In the genomic region with DNA sequence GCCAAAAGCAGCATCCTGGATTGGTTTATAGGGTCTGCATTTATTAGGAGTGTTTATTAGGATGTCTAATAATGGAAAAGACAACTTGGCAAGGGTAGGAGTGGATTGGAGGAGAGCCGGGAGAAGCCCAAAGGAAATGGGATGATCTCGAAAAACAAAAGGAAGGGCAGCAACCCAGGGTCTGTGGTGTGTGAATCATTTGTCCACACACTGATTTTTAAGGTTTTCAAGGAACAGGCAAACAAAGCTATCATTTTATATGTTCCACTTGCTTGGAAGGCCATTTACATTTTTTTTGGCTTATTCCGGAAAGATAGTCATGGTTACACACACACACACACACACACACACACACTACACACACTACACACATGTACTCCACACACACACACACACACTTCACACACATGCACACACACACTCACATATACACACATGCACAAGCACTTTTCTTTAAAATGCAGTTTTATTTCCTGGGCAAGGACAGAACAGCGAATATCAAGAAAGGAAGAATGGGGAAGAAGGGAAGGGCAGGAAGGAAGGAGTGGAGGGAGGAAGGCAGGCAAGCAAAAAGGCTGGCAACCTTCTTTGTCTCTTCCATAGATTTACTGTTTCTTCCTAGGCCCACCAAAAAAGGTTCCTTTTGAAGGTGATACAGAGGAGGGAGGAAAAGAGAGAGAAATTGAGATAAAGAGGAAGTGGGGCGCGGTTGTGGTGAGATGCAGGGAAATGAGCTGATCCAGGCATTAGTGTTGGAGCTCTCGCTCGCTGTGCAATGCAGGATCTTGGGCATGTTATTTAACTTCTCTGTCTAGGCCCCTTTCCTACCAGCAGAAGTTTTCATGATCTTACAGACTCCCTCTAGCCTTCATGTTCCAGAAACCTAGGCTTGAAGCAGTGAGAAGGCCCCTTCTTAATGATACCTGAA, we compare ENCODE assay signal across 8 cellular contexts.
DNase-seq lines count a peak whose midpoint lies in the region; ATAC-seq, FAIRE-seq and TF ChIP-seq lines count a peak whose summit lies in the region.

No MANE protein-coding gene starts in this region.

- TF ChIP-seq CTCF in astrocyte (IDR thresholded peaks at IDR 0.05; ENCODE audit: insufficient read depth, low read depth, low read length), result no peak
- no peak for TF ChIP-seq CTCF in suprapubic skin (IDR thresholded peaks at IDR 0.05)
- no peak for TF ChIP-seq CTCF in chondrocyte (IDR thresholded peaks at IDR 0.05)

- H3K9ac ChIP-seq in astrocyte (ENCODE audit: low read length), result no peak overlapping the region

- no peaks in the 10 kb centered on the region for H4K20me1 ChIP-seq in astrocyte (ENCODE audit: insufficient read depth, low read length)

- no peak for DNase-seq in CD4-positive, alpha-beta memory T cell
- DNase-seq in astrocyte (ENCODE audit: low read depth) (no peak), suprapubic skin (ENCODE audit: low spot score in 2 of 2) (no peak), HEK293T (ENCODE audit: extremely low spot score) (no peak), NCI-H1694 (lab: John Stamatoyannopoulos, UW) (no peak), chondrocyte (ENCODE audit: low spot score) (no peak)

- intact Hi-C loops in CD4-positive, alpha-beta memory T cell (cut with micrococcal nuclease), result no loop called here

- peak overlapping the region in 3 of 7 donors; percentile 19 to 23 (median 22) for H3K27ac Mint-ChIP-seq in CD4-positive, alpha-beta memory T cell
- peak overlapping the region in 2 of 3 donors; percentile 1 to 67 for H3K27ac Mint-ChIP-seq in IgD-negative memory B cell
- no peak overlapping the region for H3K27ac Mint-ChIP-seq in astrocyte (ENCODE audit: unreplicated experiment)
- no peak overlapping the region for H3K27ac Mint-ChIP-seq in chondrocyte (ENCODE audit: unreplicated experiment)

- POLR2A ChIA-PET in CD4-positive, alpha-beta memory T cell (lab: Charles Lee; ENCODE audit: partially characterized antibody), result interaction anchor here (1.9 to 2.4 kb wide), 2 partner anchors 89 to 92 kb away, joined by 6 to 12 read pairs; a partner anchor contains a TSS
- POLR2A ChIA-PET in HEK293T (lab: Yijun Ruan, JAX), result no interaction called here

- CTCF ChIA-PET in CD4-positive, alpha-beta memory T cell (lab: Charles Lee; ENCODE audit: partially characterized antibody), result interaction anchor here (1.4 to 2.8 kb wide), 4 partner anchors 10 to 191 kb away, joined by 4 to 9 read pairs (median 5); no protein-coding TSS in a partner anchor
- CTCF ChIA-PET in HEK293T (lab: Yijun Ruan, JAX), result interaction anchor here (0.6 to 0.8 kb wide), 3 partner anchors 40 to 368 kb away, joined by 3 read pairs; no protein-coding TSS in a partner anchor

- no peak overlapping the region for H3K4me3 ChIP-seq in CD4-positive, alpha-beta memory T cell (ENCODE audit: low read length in 2 of 2)
- H3K4me3 ChIP-seq in astrocyte (ENCODE audit: insufficient read depth, low read depth, low read length) (no peak overlapping the region), suprapubic skin (peak overlapping the region; percentile 1)

- no peaks in the 10 kb centered on the region for H3K9me3 Mint-ChIP-seq in CD4-positive, alpha-beta memory T cell
- H3K9me3 Mint-ChIP-seq in IgD-negative memory B cell (no peaks in the 10 kb centered on the region), astrocyte (ENCODE audit: unreplicated experiment) (no peaks in the 10 kb centered on the region), chondrocyte (ENCODE audit: low read depth) (no peaks in the 10 kb centered on the region)

- H3K9me3 ChIP-seq in CD4-positive, alpha-beta memory T cell (ENCODE audit: control insufficient read depth in 1 of 2, low read length in 2 of 2), result no peaks in the 10 kb centered on the region
- H3K9me3 ChIP-seq in astrocyte (ENCODE audit: insufficient read depth, low read depth, low read length), result no peaks in the 10 kb centered on the region
- H3K9me3 ChIP-seq in suprapubic skin, result no peaks in the 10 kb centered on the region

- H3K27me3 Mint-ChIP-seq in CD4-positive, alpha-beta memory T cell, result peaks cover 4% of the 10 kb centered on the region in 2 donors
- H3K27me3 Mint-ChIP-seq in IgD-negative memory B cell (peaks cover 4% of the 10 kb centered on the region), astrocyte (ENCODE audit: low read depth, unreplicated experiment) (no peaks in the 10 kb centered on the region), chondrocyte (ENCODE audit: low read depth) (no peaks in the 10 kb centered on the region)

- no peaks in the 10 kb centered on the region for H3K79me2 ChIP-seq in astrocyte (ENCODE audit: insufficient read depth, low read length)

- TF ChIP-seq POLR2A in suprapubic skin (IDR thresholded peaks at IDR 0.05), result no peak

- no peak for FAIRE-seq in astrocyte (lab: Jason Lieb, UNC)

- peaks cover 14 to 22% (median 18%) of the 10 kb centered on the region in 4 donors for H3K4me1 Mint-ChIP-seq in CD4-positive, alpha-beta memory T cell
- H3K4me1 Mint-ChIP-seq in IgD-negative memory B cell, result peaks cover 22 to 28% (median 24%) of the 10 kb centered on the region in 3 donors
- peaks cover 12% of the 10 kb centered on the region for H3K4me1 Mint-ChIP-seq in astrocyte (ENCODE audit: low read depth, unreplicated experiment)
- H3K4me1 Mint-ChIP-seq in chondrocyte (ENCODE audit: low read depth), result peaks cover 14% of the 10 kb centered on the region

- TF ChIP-seq EP300 in suprapubic skin (IDR thresholded peaks at IDR 0.05), result no peak

- H3K27me3 ChIP-seq in CD4-positive, alpha-beta memory T cell (ENCODE audit: insufficient read depth, low read length), result no peaks in the 10 kb centered on the region
- H3K27me3 ChIP-seq in astrocyte (ENCODE audit: insufficient read depth, low read length), result no peaks in the 10 kb centered on the region
- no peaks in the 10 kb centered on the region for H3K27me3 ChIP-seq in suprapubic skin

- ATAC-seq in GM21367 (IDR thresholded peaks at IDR 0.05; ENCODE audit: unreplicated experiment), result peak; percentile 50

- no peaks in the 10 kb centered on the region for H3K36me3 ChIP-seq in CD4-positive, alpha-beta memory T cell (ENCODE audit: insufficient read depth, low read length)
- no peaks in the 10 kb centered on the region for H3K36me3 ChIP-seq in astrocyte (ENCODE audit: insufficient read depth, low read length)
- H3K36me3 ChIP-seq in suprapubic skin, result no peaks in the 10 kb centered on the region

- no peaks in the 10 kb centered on the region for H3K36me3 Mint-ChIP-seq in CD4-positive, alpha-beta memory T cell
- peaks cover 2% of the 10 kb centered on the region for H3K36me3 Mint-ChIP-seq in IgD-negative memory B cell
- H3K36me3 Mint-ChIP-seq in astrocyte (ENCODE audit: low read depth, unreplicated experiment), result no peaks in the 10 kb centered on the region
- H3K36me3 Mint-ChIP-seq in chondrocyte (ENCODE audit: low read depth), result no peaks in the 10 kb centered on the region

- peak overlapping the region; percentile 5 for H2AFZ ChIP-seq in astrocyte (ENCODE audit: low read depth, low read length)

- peak overlapping the region; percentile 47 for H3K4me2 ChIP-seq in astrocyte (ENCODE audit: low read length)

- H3K27ac ChIP-seq in CD4-positive, alpha-beta memory T cell (ENCODE audit: low read depth, low read length), result no peak overlapping the region
- H3K27ac ChIP-seq in astrocyte (ENCODE audit: low read depth, low read length), result no peak overlapping the region
- peak overlapping the region; percentile 19 for H3K27ac ChIP-seq in suprapubic skin

- peak overlapping the region in 6 of 8 donors; percentile 23 to 69 (median 29) for H3K4me3 Mint-ChIP-seq in CD4-positive, alpha-beta memory T cell
- H3K4me3 Mint-ChIP-seq in IgD-negative memory B cell (peak overlapping the region; percentile 33 to 81 (median 56)), astrocyte (ENCODE audit: unreplicated experiment) (no peak overlapping the region), chondrocyte (ENCODE audit: unreplicated experiment) (no peak overlapping the region)

- H3K4me1 ChIP-seq in CD4-positive, alpha-beta memory T cell (ENCODE audit: insufficient read depth, low read length), result peaks cover 15% of the 10 kb centered on the region
- peaks cover 24% of the 10 kb centered on the region for H3K4me1 ChIP-seq in astrocyte (ENCODE audit: insufficient read depth, low read length)
- peaks cover 35% of the 10 kb centered on the region for H3K4me1 ChIP-seq in suprapubic skin

- 62% methylated on average over 8 of the region's 8 CpGs for WGBS in suprapubic skin

TF ChIP-seq in HEK293T, 16 proteins besides CTCF, POLR2A, EP300 and RAD21:
- TF ChIP-seq CTBP1 (IDR thresholded peaks at IDR 0.05; ENCODE audit: borderline replicate concordance), result no peak
- no peak for TF ChIP-seq LEF1 (IDR thresholded peaks at IDR 0.05; ENCODE audit: borderline replicate concordance)
- no peak for TF ChIP-seq FOXM1 (IDR thresholded peaks at IDR 0.05; ENCODE audit: borderline replicate concordance)
- no peak for TF ChIP-seq ARNT (IDR thresholded peaks at IDR 0.05)
- TF ChIP-seq, protein P1, sequence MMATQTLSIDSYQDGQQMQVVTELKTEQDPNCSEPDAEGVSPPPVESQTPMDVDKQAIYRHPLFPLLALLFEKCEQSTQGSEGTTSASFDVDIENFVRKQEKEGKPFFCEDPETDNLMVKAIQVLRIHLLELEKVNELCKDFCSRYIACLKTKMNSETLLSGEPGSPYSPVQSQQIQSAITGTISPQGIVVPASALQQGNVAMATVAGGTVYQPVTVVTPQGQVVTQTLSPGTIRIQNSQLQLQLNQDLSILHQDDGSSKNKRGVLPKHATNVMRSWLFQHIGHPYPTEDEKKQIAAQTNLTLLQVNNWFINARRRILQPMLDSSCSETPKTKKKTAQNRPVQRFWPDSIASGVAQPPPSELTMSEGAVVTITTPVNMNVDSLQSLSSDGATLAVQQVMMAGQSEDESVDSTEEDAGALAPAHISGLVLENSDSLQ (IDR thresholded peaks at IDR 0.05), result no peak
- TF ChIP-seq TARDBP (IDR thresholded peaks at IDR 0.05), result no peak
- no peak for TF ChIP-seq FOXA1 (IDR thresholded peaks at IDR 0.05)
- no peak for TF ChIP-seq ELF4 (IDR thresholded peaks at IDR 0.05)
- TF ChIP-seq HDGF (IDR thresholded peaks at IDR 0.05; ENCODE audit: borderline replicate concordance), result no peak
- TF ChIP-seq BHLHE40 (IDR thresholded peaks at IDR 0.05; ENCODE audit: borderline replicate concordance), result no peak
- no peak for TF ChIP-seq NFRKB (IDR thresholded peaks at IDR 0.05)
- no peak for TF ChIP-seq SUZ12 (IDR thresholded peaks at IDR 0.05)

Comparison
In these comparisons a context has a peak if more than half of its experiments do, and no peak if none do; other contexts are left out.
1. H3K27ac Mint-ChIP-seq: peak in IgD-negative memory B cell (2 of 3); none in astrocyte (single experiment) and chondrocyte (single experiment).
2. H3K4me3 Mint-ChIP-seq: peak in CD4-positive, alpha-beta memory T cell (6 of 8) and IgD-negative memory B cell (4 of 4); none in astrocyte (single experiment) and chondrocyte (single experiment).